Comparison of ENCODE assay signal across 28 cellular contexts in genomic region chr3:73740041-73740440, GRCh38.
DNase-seq lines count a peak whose midpoint lies in the region; ATAC-seq and TF ChIP-seq lines count a peak whose summit lies in the region.
"Had no signal": no experiment of that assay in that cellular context is flagged by ENCODE, and none has a peak within 500 bp of the region (broad histone marks: within the 10 kb centered on the region; RNA-seq: fewer than 3 reads in every experiment).

No MANE protein-coding gene starts in this region.

- in situ Hi-C loops in GM23248 (cut with MboI): no loop called here

- 55 to 67% methylated on average over 5 of the region's 5 CpGs for WGBS in GM23248 (ENCODE audit: low coverage in 1 of 2, low lambda C conversion rate in 2 of 2, missing lambda C conversion rate in 2 of 2), 2 experiments
- 26% methylated on average over 5 of the region's 5 CpGs for WGBS in smooth muscle cell (ENCODE audit: low lambda C conversion rate)
- WGBS in stomach, 5 donors: 52 to 82% (median 64%) methylated on average over 5 of the region's 5 CpGs
- WGBS in heart right ventricle, 2 donors: 52 to 57% methylated on average over 5 of the region's 5 CpGs

- H3K27me3 ChIP-seq in GM23248 (replicated peaks; ENCODE audit: insufficient read depth): no peaks in the 10 kb centered on the region
- no peaks in the 10 kb centered on the region for H3K27me3 ChIP-seq in smooth muscle cell (ENCODE audit: low read depth)
- no peaks in the 10 kb centered on the region for H3K27me3 ChIP-seq in stomach
- H3K27me3 ChIP-seq in heart right ventricle: no peaks in the 10 kb centered on the region
- H3K27me3 ChIP-seq: adrenal gland, heart left ventricle, sigmoid colon had no signal

- intact Hi-C loops in stomach (cut with DNase I; ENCODE audit: low total_unique reads) (no loop called here), heart right ventricle (cut with DNase I) (no loop called here)

- H3F3A ChIP-seq in GM23248 (ENCODE audit: insufficient read depth) (no peaks in the 10 kb centered on the region), smooth muscle cell (ENCODE audit: low read depth) (no peaks in the 10 kb centered on the region)

- no peak for TF ChIP-seq EP300 in stomach (IDR thresholded peaks at IDR 0.05)

- H3K27ac ChIP-seq in GM23248 (no peak overlapping the region), smooth muscle cell (ENCODE audit: low read depth) (peak overlapping the region; percentile 53), stomach (no peak overlapping the region), heart right ventricle (no peak overlapping the region)
- H3K27ac ChIP-seq: adrenal gland, epithelial cell of prostate, heart left ventricle, sigmoid colon had no signal

- no peaks in the 10 kb centered on the region for H3K9me3 ChIP-seq in GM23248 (ENCODE audit: low read depth)
- no peaks in the 10 kb centered on the region for H3K9me3 ChIP-seq in smooth muscle cell (replicated peaks; ENCODE audit: low read depth)
- no peaks in the 10 kb centered on the region for H3K9me3 ChIP-seq in stomach
- H3K9me3 ChIP-seq in heart right ventricle: no peaks in the 10 kb centered on the region
- H3K9me3 ChIP-seq: adrenal gland, heart left ventricle, sigmoid colon had no signal

- H3K4me1 ChIP-seq in GM23248 (ENCODE audit: insufficient read depth): 0 out of 2 replicates have a peak, but pooled peaks cover 7% of the 10 kb centered on the region
- peaks cover 4% of the 10 kb centered on the region for H3K4me1 ChIP-seq in smooth muscle cell (ENCODE audit: low read depth)
- H3K4me1 ChIP-seq in stomach: peaks cover 0 to 6% (median 0%) of the 10 kb centered on the region in 4 donors
- no peaks in the 10 kb centered on the region for H3K4me1 ChIP-seq in heart right ventricle
- H3K4me1 ChIP-seq: adrenal gland, sigmoid colon had no signal

- H3K4me3 ChIP-seq in GM23248 (no peak overlapping the region), smooth muscle cell (no peak overlapping the region), stomach (no peak overlapping the region), heart right ventricle (no peak overlapping the region)
- H3K4me3 ChIP-seq: adrenal gland, heart left ventricle, sigmoid colon had no signal

- 0 out of 2 replicates have a peak, but pooled peaks cover 3% of the 10 kb centered on the region for H3K9me2 ChIP-seq in GM23248 (ENCODE audit: insufficient read depth)

- no peak for ATAC-seq in heart right ventricle
- ATAC-seq in HG02970 (IDR thresholded peaks at IDR 0.05; ENCODE audit: low FRiP score, unreplicated experiment): no peak
- ATAC-seq: heart left ventricle; naive thymus-derived CD8-positive, alpha-beta T cell; stimulated activated effector memory CD8-positive, alpha-beta T cell treated with anti-CD3 and anti-CD28 coated beads, Interleukin-12 subunit alpha, Interleukin-12 subunit beta, amount 100 ng/mL, for 72 hours had no signal

- DNase-seq in GM23248: peak; percentile 28
- peak; percentile 37 for DNase-seq in astrocyte of the hippocampus (ENCODE audit: low read depth, low spot score)
- peak; percentile 47 for DNase-seq in inferior parietal cortex (ENCODE audit: extremely low spot score)
- no peak for DNase-seq in smooth muscle cell (lab: John Stamatoyannopoulos, UW; ENCODE audit: unreplicated experiment)
- no peak for DNase-seq in stomach
- no peak for DNase-seq in heart right ventricle
- DNase-seq in NCI-H1436 (lab: John Stamatoyannopoulos, UW): no peak
- DNase-seq: activated CD4-positive, alpha-beta memory T cell treated with anti-CD3 and anti-CD28 coated beads for 36 hours; activated CD4-positive, CD25-positive, alpha-beta regulatory T cell treated with anti-CD3 and anti-CD28 coated beads, Interleukin-2, amount 50 U/mL, for 72 hours; activated CD8-positive, alpha-beta memory T cell treated with anti-CD3 and anti-CD28 coated beads, Interleukin-2, amount 50 U/mL, for 4 hours; activated naive CD4-positive, alpha-beta T cell treated with Interleukin-2 at 50 U/mL for 16 hours; adrenal gland; C1 segment of cervical spinal cord; COR-L47; effector memory CD4-positive, alpha-beta T cell; GOT3; heart left ventricle; kidney glomerular epithelial cell; naive thymus-derived CD8-positive, alpha-beta T cell; NCI-H1048; NCI-H187 treated with DMSO at 0.1 percent for 48 hours; NCI-H2171; NCI-H510A treated with DMSO at 0.1 percent for 48 hours; occipital lobe; sigmoid colon had no signal

- H3K36me3 ChIP-seq in GM23248 (ENCODE audit: low read depth) (no peaks in the 10 kb centered on the region), smooth muscle cell (ENCODE audit: low read depth) (no peaks in the 10 kb centered on the region), stomach (no peaks in the 10 kb centered on the region), heart right ventricle (no peaks in the 10 kb centered on the region)
- H3K36me3 ChIP-seq: adrenal gland, heart left ventricle, sigmoid colon had no signal

- no peak for TF ChIP-seq POLR2A in stomach (IDR thresholded peaks at IDR 0.05)

- peak overlapping the region; percentile 4 for H3K4me2 ChIP-seq in GM23248 (ENCODE audit: unreplicated experiment)
- H3K4me2 ChIP-seq in smooth muscle cell: peak overlapping the region; percentile 42

- H2AFZ ChIP-seq in GM23248: peak overlapping the region; percentile 1; the same call in 1 of the 2 replicates
- H2AFZ ChIP-seq in smooth muscle cell (ENCODE audit: low read depth): no peak overlapping the region

- H3K79me2 ChIP-seq in GM23248 (ENCODE audit: insufficient read depth) (no peaks in the 10 kb centered on the region), smooth muscle cell (ENCODE audit: low read depth) (no peaks in the 10 kb centered on the region)

- TF ChIP-seq CTCF in smooth muscle cell (IDR thresholded peaks at IDR 0.05; ENCODE audit: borderline replicate concordance, insufficient read depth, poor library complexity, severe bottlenecking): no peak
- TF ChIP-seq CTCF in stomach (IDR thresholded peaks at IDR 0.05): no peak
- TF ChIP-seq CTCF in heart right ventricle (IDR thresholded peaks at IDR 0.05): no peak

- H3K9ac ChIP-seq in GM23248 (no peak overlapping the region), smooth muscle cell (ENCODE audit: low read depth) (no peak overlapping the region)

- no peaks in the 10 kb centered on the region for H4K20me1 ChIP-seq in GM23248 (ENCODE audit: insufficient read depth)
- no peaks in the 10 kb centered on the region for H4K20me1 ChIP-seq in smooth muscle cell (ENCODE audit: low read depth)

Comparison
In these comparisons a context has a peak if more than half of its experiments do, and no peak if none do; other contexts are left out.
1. DNase-seq: peak in GM23248 (single experiment), astrocyte of the hippocampus (single experiment) and inferior parietal cortex (single experiment); none in smooth muscle cell (single experiment), stomach (single experiment), heart right ventricle (0 of 2) and NCI-H1436 (single experiment).